ENCODE assay signal across 20 cellular contexts in genomic region chr7:157425137-157425731, GRCh38.
A peak's percentile ranks its signal among the peaks of the same experiment; 100 is the strongest.
DNase-seq lines count a peak whose midpoint lies in the region; ATAC-seq and TF ChIP-seq lines count a peak whose summit lies in the region.
"Had no signal": no experiment of that assay in that cellular context is flagged by ENCODE, and none has a peak within 500 bp of the region (broad histone marks: within the 10 kb centered on the region; RNA-seq: fewer than 3 reads in every experiment).

No MANE protein-coding gene starts in this region.

- H3K27me3 Mint-ChIP-seq in stimulated activated naive CD8-positive, alpha-beta T cell treated with anti-CD3 and anti-CD28 coated beads, Interleukin-15, amount 100 ng/mL, for 72 hours = no peaks in the 10 kb centered on the region
- H3K27me3 Mint-ChIP-seq: B cell; CD4-positive, alpha-beta memory T cell had no signal

- H3K9me3 Mint-ChIP-seq in stimulated activated naive CD8-positive, alpha-beta T cell treated with anti-CD3 and anti-CD28 coated beads, Interleukin-15, amount 100 ng/mL, for 72 hours = no peaks in the 10 kb centered on the region
- H3K9me3 Mint-ChIP-seq: CD4-positive, alpha-beta memory T cell had no signal

- no peak overlapping the region for H3K27ac Mint-ChIP-seq in stimulated activated naive CD8-positive, alpha-beta T cell treated with anti-CD3 and anti-CD28 coated beads, Interleukin-15, amount 100 ng/mL, for 72 hours
- H3K27ac Mint-ChIP-seq: B cell had no signal

- H3K4me1 ChIP-seq in upper lobe of right lung = peaks cover 4% of the 10 kb centered on the region
- H3K4me1 ChIP-seq: SJSA1 had no signal

- peak; percentile 26 for ATAC-seq in stimulated activated naive CD8-positive, alpha-beta T cell treated with anti-CD3 and anti-CD28 coated beads, Interleukin-15, amount 100 ng/mL, for 72 hours
- no peak for ATAC-seq in stimulated activated naive CD8-positive, alpha-beta T cell treated with anti-CD3 and anti-CD28 coated beads, Interleukin-15, Interleukin-2, amounts not matched to agents 100 U/mL and 50 U/mL, for 24 hours
- ATAC-seq in upper lobe of right lung = no peak
- no peak for ATAC-seq in HG02678 (IDR thresholded peaks at IDR 0.05; ENCODE audit: unreplicated experiment)

- H3K4me3 Mint-ChIP-seq in stimulated activated naive CD8-positive, alpha-beta T cell treated with anti-CD3 and anti-CD28 coated beads, Interleukin-15, amount 100 ng/mL, for 72 hours = no peak overlapping the region
- H3K4me3 Mint-ChIP-seq: B cell; CD4-positive, alpha-beta memory T cell had no signal

- intact Hi-C loops in upper lobe of right lung (cut with DNase I) = no loop called here

- no peaks in the 10 kb centered on the region for H3K9me3 ChIP-seq in WERI-Rb-1 (ENCODE audit: severe bottlenecking)
- H3K9me3 ChIP-seq in upper lobe of right lung = no peaks in the 10 kb centered on the region
- H3K9me3 ChIP-seq: MG63, SJSA1 had no signal

- H3K27me3 ChIP-seq in WERI-Rb-1 (ENCODE audit: insufficient read depth, low read depth, severe bottlenecking) (no peaks in the 10 kb centered on the region), upper lobe of right lung (no peaks in the 10 kb centered on the region)
- H3K27me3 ChIP-seq: MG63, SJSA1 had no signal

- H3K27ac ChIP-seq in WERI-Rb-1 (no peak overlapping the region), upper lobe of right lung (no peak overlapping the region)
- H3K27ac ChIP-seq: KMS-11, SJSA1 had no signal

- no peaks in the 10 kb centered on the region for H3K4me1 Mint-ChIP-seq in stimulated activated naive CD8-positive, alpha-beta T cell treated with anti-CD3 and anti-CD28 coated beads, Interleukin-15, amount 100 ng/mL, for 72 hours
- H3K4me1 Mint-ChIP-seq: B cell; CD4-positive, alpha-beta memory T cell had no signal

- H3K36me3 ChIP-seq in WERI-Rb-1 (no peaks in the 10 kb centered on the region), upper lobe of right lung (no peaks in the 10 kb centered on the region)
- H3K36me3 ChIP-seq: MG63, SJSA1 had no signal

- TF ChIP-seq CTCF in WERI-Rb-1 (IDR thresholded peaks at IDR 0.05; ENCODE audit: low read depth, low read length) (0 out of 2 replicates have a peak, but pooled peaks have one; percentile 33), upper lobe of right lung (IDR thresholded peaks at IDR 0.05) (no peak)

- H3K4me3 ChIP-seq in WERI-Rb-1 (ENCODE audit: low read depth, low read length) (no peak overlapping the region), upper lobe of right lung (no peak overlapping the region)
- H3K4me3 ChIP-seq: MG63, SJSA1 had no signal

- no peak for DNase-seq in stimulated activated naive CD8-positive, alpha-beta T cell treated with anti-CD3 and anti-CD28 coated beads, Interleukin-15, amount 100 ng/mL, for 72 hours
- no peak for DNase-seq in stimulated activated naive CD8-positive, alpha-beta T cell treated with anti-CD3 and anti-CD28 coated beads, Interleukin-15, Interleukin-2, amounts not matched to agents 100 U/mL and 50 U/mL, for 24 hours
- DNase-seq in WERI-Rb-1 (peak; percentile 32), left kidney (ENCODE audit: low read depth, low spot score) (peak; percentile 19), upper lobe of right lung (peak; percentile 58), middle frontal gyrus (ENCODE audit: extremely low spot score, low spot score) (no peak), NCI-H146 (lab: John Stamatoyannopoulos, UW) (no peak)
- DNase-seq: ACHN, DMS79 treated with DMSO at 0.1 percent for 48 hours, GDM1, MG63, NCI-H1105, NCI-H1930, NCI-H2171 treated with DMSO at 0.1 percent for 48 hours, NCI-H82 had no signal

Comparison
In these comparisons a context has a peak if more than half of its experiments do, and no peak if none do; other contexts are left out.
1. DNase-seq: peak in WERI-Rb-1 (single experiment), left kidney (single experiment) and upper lobe of right lung (single experiment); none in stimulated activated naive CD8-positive, alpha-beta T cell treated with anti-CD3 and anti-CD28 coated beads, Interleukin-15, amount 100 ng/mL, for 72 hours (0 of 2), stimulated activated naive CD8-positive, alpha-beta T cell treated with anti-CD3 and anti-CD28 coated beads, Interleukin-15, Interleukin-2, amounts not matched to agents 100 U/mL and 50 U/mL, for 24 hours (single experiment), middle frontal gyrus (single experiment) and NCI-H146 (single experiment).